20 cellular contexts compared by ENCODE assay signal in genomic region chr18:72811047-72811446, GRCh38. TPM values are rescaled to one million over a fixed set of nuclear protein-coding genes. Genes with fewer than 3 reads are reported as not detected.
DNase-seq lines count a peak whose midpoint lies in the region; ATAC-seq and TF ChIP-seq lines count a peak whose summit lies in the region.
"Had no signal": no experiment of that assay in that cellular context is flagged by ENCODE, and none has a peak within 500 bp of the region (broad histone marks: within the 10 kb centered on the region; RNA-seq: fewer than 3 reads in every experiment).

No MANE protein-coding gene starts in this region.

- no peaks in the 10 kb centered on the region for H3K36me3 Mint-ChIP-seq in stimulated activated effector memory CD8-positive, alpha-beta T cell treated with anti-CD3 and anti-CD28 coated beads, Interleukin-12 subunit alpha, Interleukin-12 subunit beta, amount 100 ng/mL, for 72 hours
- H3K36me3 Mint-ChIP-seq: T-cell had no signal

- no peaks in the 10 kb centered on the region for H3K36me3 ChIP-seq in SJCRH30
- H3K36me3 ChIP-seq in upper lobe of right lung: no peaks in the 10 kb centered on the region
- H3K36me3 ChIP-seq: gastrocnemius medialis, pancreas, Peyer's patch had no signal

- H3K4me1 ChIP-seq in SJCRH30: peaks cover 5% of the 10 kb centered on the region; the same call in 1 of the 2 replicates
- H3K4me1 ChIP-seq in upper lobe of right lung: no peaks in the 10 kb centered on the region
- H3K4me1 ChIP-seq: gastrocnemius medialis, pancreas, Peyer's patch had no signal

- peaks cover 30% of the 10 kb centered on the region for H3K9me3 Mint-ChIP-seq in stimulated activated effector memory CD8-positive, alpha-beta T cell treated with anti-CD3 and anti-CD28 coated beads, Interleukin-12 subunit alpha, Interleukin-12 subunit beta, amount 100 ng/mL, for 72 hours

- H3K27ac ChIP-seq in SJCRH30 (no peak overlapping the region), upper lobe of right lung (no peak overlapping the region)
- H3K27ac ChIP-seq: C4-2B, gastrocnemius medialis, pancreas, Peyer's patch had no signal

- no peaks in the 10 kb centered on the region for H3K27me3 ChIP-seq in SJCRH30
- H3K27me3 ChIP-seq in upper lobe of right lung: no peaks in the 10 kb centered on the region
- H3K27me3 ChIP-seq: gastrocnemius medialis, pancreas, Peyer's patch had no signal

- H3K27ac Mint-ChIP-seq in stimulated activated effector memory CD8-positive, alpha-beta T cell treated with anti-CD3 and anti-CD28 coated beads, Interleukin-12 subunit alpha, Interleukin-12 subunit beta, amount 100 ng/mL, for 72 hours: no peak overlapping the region
- H3K27ac Mint-ChIP-seq: T-cell had no signal

- no peak for TF ChIP-seq POLR2A in GM18505 (IDR thresholded peaks at IDR 0.05; ENCODE audit: borderline replicate concordance, extremely low read depth, insufficient read depth, insufficient read length)

- ATAC-seq in GM18861 (IDR thresholded peaks at IDR 0.05; ENCODE audit: unreplicated experiment) (peak; percentile 51), GM21423 (IDR thresholded peaks at IDR 0.05; ENCODE audit: unreplicated experiment) (peak; percentile 48), HG03571 (IDR thresholded peaks at IDR 0.05; ENCODE audit: unreplicated experiment) (peak; percentile 80), GM18505 (IDR thresholded peaks at IDR 0.05; ENCODE audit: unreplicated experiment) (no peak), HG02970 (IDR thresholded peaks at IDR 0.05; ENCODE audit: low FRiP score, unreplicated experiment) (no peak), upper lobe of right lung (no peak)
- no peak for ATAC-seq in stimulated activated effector memory CD8-positive, alpha-beta T cell treated with anti-CD3 and anti-CD28 coated beads, Interleukin-12 subunit alpha, Interleukin-12 subunit beta, amount 100 ng/mL, for 72 hours
- ATAC-seq: activated CD4-positive, CD25-positive, alpha-beta regulatory T cell treated with anti-CD3 and anti-CD28 coated beads, Interleukin-2, amount 50 U/mL, for 24 hours; gastrocnemius medialis; mucosa of descending colon; pancreas; T-cell had no signal

- peak; percentile 15 to 52 for DNase-seq in SJCRH30
- no peak for DNase-seq in stimulated activated effector memory CD8-positive, alpha-beta T cell treated with anti-CD3 and anti-CD28 coated beads, Interleukin-12 subunit alpha, Interleukin-12 subunit beta, amount 100 ng/mL, for 72 hours (ENCODE audit: low spot score in 2 of 2)
- no peak for DNase-seq in upper lobe of right lung
- DNase-seq: activated T-cell treated with anti-CD3 and anti-CD28 coated beads for 4 hours; caudate nucleus; gastrocnemius medialis; KBM-7; mucosa of descending colon; NCI-H1694 treated with DMSO at 0.1 percent for 48 hours; pancreas; Peyer's patch; stimulated activated CD4-positive, alpha-beta T cell treated with anti-CD3 and anti-CD28 coated beads, Interleukin-12 subunit alpha, Interleukin-12 subunit beta, amount 100 ng/mL, for 4 hours; T-cell had no signal

- TF ChIP-seq CTCF in upper lobe of right lung (IDR thresholded peaks at IDR 0.05): no peak

- H3K4me3 ChIP-seq in SJCRH30: no peak overlapping the region
- no peak overlapping the region for H3K4me3 ChIP-seq in upper lobe of right lung
- H3K4me3 ChIP-seq: gastrocnemius medialis, mucosa of descending colon, pancreas, Peyer's patch had no signal

- H3K9me3 ChIP-seq in SJCRH30 (replicated peaks): no peaks in the 10 kb centered on the region
- no peaks in the 10 kb centered on the region for H3K9me3 ChIP-seq in upper lobe of right lung
- H3K9me3 ChIP-seq: gastrocnemius medialis, mucosa of descending colon, pancreas, Peyer's patch had no signal

- no peaks in the 10 kb centered on the region for H3K4me1 Mint-ChIP-seq in stimulated activated effector memory CD8-positive, alpha-beta T cell treated with anti-CD3 and anti-CD28 coated beads, Interleukin-12 subunit alpha, Interleukin-12 subunit beta, amount 100 ng/mL, for 72 hours
- H3K4me1 Mint-ChIP-seq: T-cell had no signal

- intact Hi-C loops in upper lobe of right lung (cut with DNase I): no loop called here

- no peak overlapping the region for H3K4me3 Mint-ChIP-seq in stimulated activated effector memory CD8-positive, alpha-beta T cell treated with anti-CD3 and anti-CD28 coated beads, Interleukin-12 subunit alpha, Interleukin-12 subunit beta, amount 100 ng/mL, for 72 hours
- H3K4me3 Mint-ChIP-seq: T-cell had no signal

RNA-seq across cellular contexts. Expression of gene NETO1, which starts 56.7 kb away (rescaled TPM):
- total RNA-seq in SJCRH30 (2014; rRNA removed; shearing (Covaris generic)): not detected in 2 replicates
- not detected for total RNA-seq in upper lobe of right lung
- total RNA-seq: gastrocnemius medialis, mucosa of descending colon, Peyer's patch had no signal

Comparison
In these comparisons a context has a peak if more than half of its experiments do, and no peak if none do; other contexts are left out.
1. ATAC-seq: peak in GM18861 (single experiment), GM21423 (single experiment) and HG03571 (single experiment); none in GM18505 (single experiment), stimulated activated effector memory CD8-positive, alpha-beta T cell treated with anti-CD3 and anti-CD28 coated beads, Interleukin-12 subunit alpha, Interleukin-12 subunit beta, amount 100 ng/mL, for 72 hours (single experiment), HG02970 (single experiment) and upper lobe of right lung (single experiment).
2. DNase-seq: peak in SJCRH30 (2 of 2); none in stimulated activated effector memory CD8-positive, alpha-beta T cell treated with anti-CD3 and anti-CD28 coated beads, Interleukin-12 subunit alpha, Interleukin-12 subunit beta, amount 100 ng/mL, for 72 hours (0 of 2) and upper lobe of right lung (single experiment).